In genomic region chr4:118076958-118077766, GRCh38 we compare ENCODE assay signal across 8 cellular contexts. TPM values are rescaled to one million over a fixed set of nuclear protein-coding genes. Genes with fewer than 3 reads are reported as not detected.
A peak's percentile ranks its signal among the peaks of the same experiment; 100 is the strongest.
DNase-seq lines count a peak whose midpoint lies in the region; ATAC-seq and TF ChIP-seq lines count a peak whose summit lies in the region.

No MANE protein-coding gene starts in this region.

- TF ChIP-seq POLR2A in vagina (IDR thresholded peaks at IDR 0.05) = no peak

- H3K27me3 ChIP-seq in vagina = no peaks in the 10 kb centered on the region

- TF ChIP-seq CTCF in GM12865 (IDR thresholded peaks at IDR 0.05; ENCODE audit: insufficient read depth, low read depth, low read length, missing control alignments) (peak; percentile 71), foreskin fibroblast (IDR thresholded peaks at IDR 0.05; ENCODE audit: low read depth, low read length) (peak; percentile 66), vagina (IDR thresholded peaks at IDR 0.05) (no peak)

- intact Hi-C loops in vagina (cut with DNase I) = no loop called here

- H3K4me3 ChIP-seq in GM12865 (ENCODE audit: low read depth, low read length) = no peak overlapping the region
- H3K4me3 ChIP-seq in foreskin fibroblast (ENCODE audit: low read depth in 1 of 2, low read length in 2 of 2) = no peak overlapping the region
- H3K4me3 ChIP-seq in vagina = no peak overlapping the region

- ATAC-seq in HG02763 (IDR thresholded peaks at IDR 0.05; ENCODE audit: unreplicated experiment) = peak; percentile 78

- H3K9me3 ChIP-seq in vagina = no peaks in the 10 kb centered on the region

- peak; percentile 32 for DNase-seq in AG08395 (ENCODE audit: low spot score)
- peak; percentile 53 for DNase-seq in GM12865 (ENCODE audit: low read depth)
- DNase-seq in OCI-M1 (lab: John Stamatoyannopoulos, UW) = peak; percentile 70
- DNase-seq in foreskin fibroblast = peak in 1 of 2 donors; percentile 46
- DNase-seq in RKO (ENCODE audit: low spot score) = no peak
- DNase-seq in vagina (ENCODE audit: extremely low spot score in 2 of 2) = no peak
- DNase-seq in HuH-7.5 (ENCODE audit: low spot score) = no peak

- no peaks in the 10 kb centered on the region for H3K4me1 ChIP-seq in vagina

- no peak overlapping the region for H3K27ac ChIP-seq in vagina

- H3K36me3 ChIP-seq in vagina = no peaks in the 10 kb centered on the region

RNA-seq across cellular contexts. Expression of gene NDST3, which starts 42.9 kb away (rescaled TPM):
- total RNA-seq in vagina = 0.74 TPM

Comparison
In these comparisons a context has a peak if more than half of its experiments do, and no peak if none do; other contexts are left out.
1. DNase-seq: peak in AG08395 (single experiment), GM12865 (single experiment) and OCI-M1 (single experiment); none in RKO (single experiment), vagina (0 of 2) and HuH-7.5 (single experiment).
2. CTCF ChIP-seq: peak in GM12865 (single experiment) and foreskin fibroblast (single experiment); none in vagina (0 of 3).